In the genomic region with DNA sequence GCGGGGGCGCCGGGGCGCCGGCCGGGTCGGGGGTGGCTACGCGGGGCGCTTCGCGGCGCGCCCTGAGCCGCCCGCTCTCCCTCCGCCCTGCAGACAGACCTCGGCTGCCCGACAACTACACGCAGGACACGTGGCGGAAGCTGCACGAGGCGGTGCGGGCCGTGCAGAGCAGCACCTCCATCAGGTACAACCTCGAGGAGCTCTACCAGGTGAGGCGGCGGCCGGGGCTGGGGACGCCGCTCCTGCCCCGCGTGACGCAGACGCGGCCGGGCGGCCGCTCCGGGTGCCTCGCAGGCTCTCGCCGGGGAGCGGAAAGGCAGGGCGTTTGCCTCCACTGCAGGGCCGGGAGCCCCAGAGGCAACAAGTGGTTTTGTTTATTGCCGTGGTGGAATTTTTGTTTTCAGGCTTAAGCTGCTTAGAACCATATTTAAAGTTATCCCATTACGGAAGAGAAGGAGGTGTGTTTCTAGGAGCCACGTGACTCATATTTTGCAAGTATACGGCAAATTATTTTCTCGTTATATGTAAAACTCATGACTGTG, we compare ENCODE assay signal across 8 cellular contexts. TPM values are rescaled to one million over a fixed set of nuclear protein-coding genes. Genes with fewer than 3 reads are reported as not detected.
A peak's percentile ranks its signal among the peaks of the same experiment; 100 is the strongest.
DNase-seq lines count a peak whose midpoint lies in the region; ATAC-seq and TF ChIP-seq lines count a peak whose summit lies in the region.

No MANE protein-coding gene starts in this region.

- peak; percentile 7 for TF ChIP-seq CTCF in DND-41 (IDR thresholded peaks at IDR 0.05; ENCODE audit: borderline replicate concordance, extremely low read depth, low read length, poor library complexity, severe bottlenecking)
- no peak for TF ChIP-seq CTCF in right atrium auricular region (IDR thresholded peaks at IDR 0.05)
- TF ChIP-seq CTCF in retinal pigment epithelial cell (conservative IDR thresholded peaks at IDR 0.05; ENCODE audit: low read depth, low read length) = no peak

- peaks cover 91% of the 10 kb centered on the region for H3K79me2 ChIP-seq in DND-41 (ENCODE audit: insufficient read depth, low read length)

- H3K27me3 ChIP-seq in DND-41 (ENCODE audit: insufficient read depth, low read length, poor library complexity) (no peaks in the 10 kb centered on the region), right atrium auricular region (no peaks in the 10 kb centered on the region)

- peak; percentile 61 for DNase-seq in DND-41
- peak; percentile 26 for DNase-seq in HuH-7.5 (ENCODE audit: low spot score)
- peak; percentile 85 for DNase-seq in SW480 (ENCODE audit: low spot score)
- peak; percentile 46 for DNase-seq in activated naive CD8-positive, alpha-beta T cell treated with anti-CD3 and anti-CD28 coated beads, Interleukin-2, amount 50 U/mL, for 16 hours (ENCODE audit: low read depth, low spot score)
- no peak for DNase-seq in right atrium auricular region (ENCODE audit: low spot score)
- DNase-seq in retinal pigment epithelial cell (ENCODE audit: low read depth) = peak; percentile 46
- no peak for DNase-seq in 8988T

- H2AFZ ChIP-seq in DND-41 (ENCODE audit: low read depth, low read length) = peak overlapping the region; percentile 91

- H3K4me3 ChIP-seq in DND-41 (ENCODE audit: low read depth in 1 of 2, low read length in 2 of 2) (peak overlapping the region; percentile 83 to 88), right atrium auricular region (peak overlapping the region; percentile 61 to 98), retinal pigment epithelial cell (ENCODE audit: low read length) (peak overlapping the region; percentile 67)

- peaks cover 57% of the 10 kb centered on the region for H4K20me1 ChIP-seq in DND-41 (ENCODE audit: insufficient read depth, low read length)

- peaks cover 40% of the 10 kb centered on the region for H3K36me3 ChIP-seq in DND-41 (ENCODE audit: insufficient read depth, low read length)
- peaks cover 4% of the 10 kb centered on the region for H3K36me3 ChIP-seq in right atrium auricular region

- peak overlapping the region; percentile 99 for H3K9ac ChIP-seq in DND-41 (ENCODE audit: low read depth, low read length)

- H3K9me3 ChIP-seq in DND-41 (ENCODE audit: insufficient read depth, low read length, severe bottlenecking) (no peaks in the 10 kb centered on the region), right atrium auricular region (no peaks in the 10 kb centered on the region)

- peaks cover 66% of the 10 kb centered on the region for H3K4me1 ChIP-seq in DND-41 (ENCODE audit: insufficient read depth, low read length)
- H3K4me1 ChIP-seq in right atrium auricular region = peaks cover 0 to 68% of the 10 kb centered on the region in 2 donors

- peak overlapping the region; percentile 84 for H3K4me2 ChIP-seq in DND-41 (ENCODE audit: insufficient read depth, low read length)

- H3K27ac ChIP-seq in DND-41 (ENCODE audit: low read length) (peak overlapping the region; percentile 70), right atrium auricular region (peak overlapping the region; percentile 99 to 100)

- ATAC-seq in DND-41 (ENCODE audit: insufficient read depth, low read depth) = peak; percentile 35
- peak; percentile 42 for ATAC-seq in GM21526 (IDR thresholded peaks at IDR 0.05; ENCODE audit: low FRiP score, unreplicated experiment)

RNA-seq across cellular contexts. Expression of a gene that starts 0.5 kb away (rescaled TPM):
- total RNA-seq in right atrium auricular region = 100 to 1,000 TPM in 1 of 2 donors, 10 to 100 TPM in 1; 76.5 to 435 TPM

RNA-seq across cellular contexts. Expression of a gene that starts 1.5 kb away (rescaled TPM):
- 10 to 100 TPM; 34.8 to 44.4 TPM for total RNA-seq in right atrium auricular region

RNA-seq across cellular contexts. Expression of a gene that starts 51.5 kb away (rescaled TPM):
- total RNA-seq in right atrium auricular region = not detected

Comparison
In these comparisons a context has a peak if more than half of its experiments do, and no peak if none do; other contexts are left out.
1. DNase-seq: peak in DND-41 (single experiment), HuH-7.5 (single experiment), SW480 (single experiment), activated naive CD8-positive, alpha-beta T cell treated with anti-CD3 and anti-CD28 coated beads, Interleukin-2, amount 50 U/mL, for 16 hours (single experiment) and retinal pigment epithelial cell (single experiment); none in right atrium auricular region (single experiment) and 8988T (single experiment).
2. Peak in every context shown above with its lines, with median percentiles within 50 percentile points of each other: H3K4me3 ChIP-seq.